Comparison of ENCODE assay signal across 16 cellular contexts in the genomic region with DNA sequence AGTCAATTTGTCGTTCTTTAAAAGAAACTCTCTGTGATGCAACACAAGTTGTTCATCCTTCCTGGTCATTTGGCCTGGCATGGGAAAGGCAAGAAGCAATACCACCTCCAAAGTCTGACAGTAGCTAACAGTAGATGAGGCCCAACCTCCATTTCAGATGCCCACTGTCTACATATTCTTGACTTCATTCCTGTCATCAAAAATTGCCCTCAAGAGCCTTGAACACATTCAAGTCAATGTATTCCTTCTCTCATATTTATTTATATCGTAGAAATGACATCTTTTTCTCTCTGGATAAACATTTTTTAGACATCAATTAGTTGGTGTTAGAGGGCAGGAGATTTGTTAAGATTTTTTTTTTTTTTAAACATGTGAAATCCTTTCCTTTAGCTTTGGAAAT. TPM values are rescaled to one million over a fixed set of nuclear protein-coding genes. Genes with fewer than 3 reads are reported as not detected.
A peak's percentile ranks its signal among the peaks of the same experiment; 100 is the strongest.
DNase-seq lines count a peak whose midpoint lies in the region; ATAC-seq, FAIRE-seq and TF ChIP-seq lines count a peak whose summit lies in the region.
"Had no signal": no experiment of that assay in that cellular context is flagged by ENCODE, and none has a peak within 500 bp of the region (broad histone marks: within the 10 kb centered on the region; RNA-seq: fewer than 3 reads in every experiment).

No MANE protein-coding gene starts in this region.

- intact Hi-C loops in kidney (cut with DNase I): no loop called here

- H3K27ac ChIP-seq in GM23338 (ENCODE audit: low read depth): no peak overlapping the region; the same call in 1 of the 2 replicates
- peak overlapping the region; percentile 69 to 79 for H3K27ac ChIP-seq in kidney (ENCODE audit: low read depth in 2 of 2, low read length in 2 of 2)
- H3K27ac ChIP-seq: neural progenitor cell had no signal

- no peak overlapping the region for H3K9ac ChIP-seq in kidney (ENCODE audit: low read length in 2 of 2)
- H3K9ac ChIP-seq in skeletal muscle satellite cell (ENCODE audit: low read depth, low read length): no peak overlapping the region
- H3K9ac ChIP-seq: neural progenitor cell had no signal

- H3F3A ChIP-seq in GM23338 (replicated peaks; ENCODE audit: low read depth): no peaks in the 10 kb centered on the region

- no peak overlapping the region for H3K4me3 ChIP-seq in GM23338
- H3K4me3 ChIP-seq in kidney (ENCODE audit: low read length in 2 of 2): no peak overlapping the region
- no peak overlapping the region for H3K4me3 ChIP-seq in skeletal muscle satellite cell (ENCODE audit: low read length)
- H3K4me3 ChIP-seq: neural progenitor cell had no signal

- no peak for FAIRE-seq in kidney (lab: Jason Lieb, UNC)

- H4K20me1 ChIP-seq in GM23338 (replicated peaks; ENCODE audit: insufficient read depth): no peaks in the 10 kb centered on the region

- H3K4me1 Mint-ChIP-seq in GM23338 (peaks cover 21% of the 10 kb centered on the region), WTC11 (peaks cover 28% of the 10 kb centered on the region)
- H3K4me1 Mint-ChIP-seq: activated naive CD8-positive, alpha-beta T cell treated with anti-CD3 and anti-CD28 coated beads, Interleukin-2, amount 50 U/mL, for 24 hours had no signal

- peaks cover 8% of the 10 kb centered on the region; the same call in 1 of the 2 replicates for H3K9me2 ChIP-seq in GM23338 (ENCODE audit: insufficient read depth)

- H3K4me3 Mint-ChIP-seq in GM23338 (no peak overlapping the region), WTC11 (no peak overlapping the region)
- H3K4me3 Mint-ChIP-seq: activated naive CD8-positive, alpha-beta T cell treated with anti-CD3 and anti-CD28 coated beads, Interleukin-2, amount 50 U/mL, for 24 hours; neural progenitor cell; stimulated activated naive CD8-positive, alpha-beta T cell treated with anti-CD3 and anti-CD28 coated beads, Interleukin-15, Interleukin-2, amounts not matched to agents 100 ng/mL and 50 ng/mL, for 24 hours had no signal

- H3K9me3 Mint-ChIP-seq in GM23338 (peaks cover 8% of the 10 kb centered on the region; the same call in 2 of the 3 replicates), WTC11 (peaks cover 30% of the 10 kb centered on the region)

- H3K27ac Mint-ChIP-seq in GM23338 (no peak overlapping the region), WTC11 (peak overlapping the region; percentile 86; the same call in 1 of the 2 replicates)
- H3K27ac Mint-ChIP-seq: activated naive CD8-positive, alpha-beta T cell treated with anti-CD3 and anti-CD28 coated beads, Interleukin-2, amount 50 U/mL, for 24 hours; neural progenitor cell; stimulated activated naive CD8-positive, alpha-beta T cell treated with anti-CD3 and anti-CD28 coated beads, Interleukin-15, Interleukin-2, amounts not matched to agents 100 ng/mL and 50 ng/mL, for 24 hours had no signal

- H3K4me2 ChIP-seq in GM23338 (0 out of 2 replicates have a peak overlapping the region, but pooled peaks have one; percentile 34), skeletal muscle satellite cell (ENCODE audit: low read length) (peak overlapping the region; percentile 8)
- H3K4me2 ChIP-seq: neural progenitor cell had no signal

- no peaks in the 10 kb centered on the region for H3K36me3 Mint-ChIP-seq in GM23338 (ENCODE audit: low read depth)
- H3K36me3 Mint-ChIP-seq in WTC11: peaks cover 13% of the 10 kb centered on the region

- peaks cover 20% of the 10 kb centered on the region for H3K4me1 ChIP-seq in GM23338 (ENCODE audit: insufficient read depth)
- peaks cover 19 to 49% of the 10 kb centered on the region in 2 donors for H3K4me1 ChIP-seq in kidney (ENCODE audit: control insufficient read depth in 1 of 2, insufficient read depth in 1 of 2, low read depth in 1 of 2, low read length in 2 of 2)
- H3K4me1 ChIP-seq in skeletal muscle satellite cell (ENCODE audit: control insufficient read depth, insufficient read depth, low read length): peaks cover 26% of the 10 kb centered on the region
- H3K4me1 ChIP-seq: neural progenitor cell had no signal

- no peaks in the 10 kb centered on the region for H3K79me2 ChIP-seq in GM23338 (replicated peaks; ENCODE audit: insufficient read depth)

- DNase-seq in GM23338 (ENCODE audit: low spot score): no peak
- DNase-seq in WTC11 (ENCODE audit: low spot score): no peak
- no peak for DNase-seq in kidney
- no peak for DNase-seq in HUDEP-2 (lab: John Stamatoyannopoulos, UW; ENCODE audit: unreplicated experiment in 76 of 76)
- DNase-seq in activated CD4-positive, alpha-beta T cell treated with anti-CD3 and anti-CD28 coated beads, Interleukin-2, amount 50 U/mL, for 48 hours: no peak
- no peak for DNase-seq in NCI-H2107 treated with DMSO at 0.1 percent for 48 hours (lab: John Stamatoyannopoulos, UW; ENCODE audit: unreplicated experiment)
- DNase-seq: activated naive CD8-positive, alpha-beta T cell treated with anti-CD3 and anti-CD28 coated beads, Interleukin-2, amount 50 U/mL, for 24 hours; activated T-cell treated with anti-CD3 and anti-CD28 coated beads, Interleukin-2, amount 50 U/mL, for 48 hours; AML-193; hippocampal formation; NCI-H187 treated with DMSO at 0.1 percent for 48 hours; NCI-H526 treated with DMSO at 0.1 percent for 48 hours had no signal

- no peaks in the 10 kb centered on the region for H3K36me3 ChIP-seq in GM23338 (ENCODE audit: insufficient read depth)
- H3K36me3 ChIP-seq in kidney (ENCODE audit: control insufficient read depth in 1 of 2, insufficient read depth in 2 of 2, low read length in 2 of 2): no peaks in the 10 kb centered on the region
- no peaks in the 10 kb centered on the region for H3K36me3 ChIP-seq in skeletal muscle satellite cell (ENCODE audit: insufficient read depth, low read length)
- H3K36me3 ChIP-seq: neural progenitor cell had no signal

- TF ChIP-seq CTCF in GM23338 (conservative IDR thresholded peaks at IDR 0.05; ENCODE audit: low read depth in 2 of 2): no peak
- TF ChIP-seq CTCF in WTC11 (IDR thresholded peaks at IDR 0.05): no peak
- no peak for TF ChIP-seq CTCF in kidney (IDR thresholded peaks at IDR 0.05; ENCODE audit: borderline replicate concordance, extremely low read depth, insufficient read depth)

- H3K27me3 ChIP-seq in GM23338 (ENCODE audit: insufficient read depth) (no peaks in the 10 kb centered on the region), skeletal muscle satellite cell (ENCODE audit: control insufficient read depth, insufficient read depth, low read length) (peaks cover 19% of the 10 kb centered on the region)
- H3K27me3 ChIP-seq: neural progenitor cell had no signal

- no peaks in the 10 kb centered on the region for H3K27me3 Mint-ChIP-seq in GM23338 (ENCODE audit: insufficient read depth, low read depth, poor library complexity)
- no peaks in the 10 kb centered on the region; the same call in none of the 2 replicates for H3K27me3 Mint-ChIP-seq in WTC11 (ENCODE audit: low read depth)

- no peak overlapping the region for H2AFZ ChIP-seq in GM23338
- H2AFZ ChIP-seq: neural progenitor cell had no signal

- POLR2A ChIA-PET in WTC11 (lab: Charles Lee): interaction anchor here (0.7 kb wide), 1 partner anchor 109 kb away, joined by 3 read pairs; no protein-coding TSS in a partner anchor

- H3K9me3 ChIP-seq in kidney (ENCODE audit: control insufficient read depth in 1 of 2, low read length in 2 of 2) (no peaks in the 10 kb centered on the region), skeletal muscle satellite cell (replicated peaks; ENCODE audit: low read length) (no peaks in the 10 kb centered on the region)

- ATAC-seq in GM23338 (no peak), WTC11 (no peak), HG02588 (IDR thresholded peaks at IDR 0.05; ENCODE audit: unreplicated experiment) (no peak)
- ATAC-seq: activated naive CD8-positive, alpha-beta T cell treated with anti-CD3 and anti-CD28 coated beads, Interleukin-2, amount 50 U/mL, for 24 hours had no signal

- CTCF ChIA-PET in WTC11 (lab: Charles Lee): no interaction called here

TF ChIP-seq in GM23338, 12 proteins besides CTCF, POLR2A, EP300 and RAD21 (continues in another document):
- TF ChIP-seq, protein P1, sequence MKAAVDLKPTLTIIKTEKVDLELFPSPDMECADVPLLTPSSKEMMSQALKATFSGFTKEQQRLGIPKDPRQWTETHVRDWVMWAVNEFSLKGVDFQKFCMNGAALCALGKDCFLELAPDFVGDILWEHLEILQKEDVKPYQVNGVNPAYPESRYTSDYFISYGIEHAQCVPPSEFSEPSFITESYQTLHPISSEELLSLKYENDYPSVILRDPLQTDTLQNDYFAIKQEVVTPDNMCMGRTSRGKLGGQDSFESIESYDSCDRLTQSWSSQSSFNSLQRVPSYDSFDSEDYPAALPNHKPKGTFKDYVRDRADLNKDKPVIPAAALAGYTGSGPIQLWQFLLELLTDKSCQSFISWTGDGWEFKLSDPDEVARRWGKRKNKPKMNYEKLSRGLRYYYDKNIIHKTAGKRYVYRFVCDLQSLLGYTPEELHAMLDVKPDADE (IDR thresholded peaks at IDR 0.05): no peak
- TF ChIP-seq STAT1 (IDR thresholded peaks at IDR 0.05; ENCODE audit: unreplicated experiment): no peak
- no peak for TF ChIP-seq ZNF114 (CRISPR knock-in tag; IDR thresholded peaks at IDR 0.05)

TF ChIP-seq in WTC11, 78 proteins besides CTCF, POLR2A, EP300 and RAD21:
- TF ChIP-seq, protein P2, sequence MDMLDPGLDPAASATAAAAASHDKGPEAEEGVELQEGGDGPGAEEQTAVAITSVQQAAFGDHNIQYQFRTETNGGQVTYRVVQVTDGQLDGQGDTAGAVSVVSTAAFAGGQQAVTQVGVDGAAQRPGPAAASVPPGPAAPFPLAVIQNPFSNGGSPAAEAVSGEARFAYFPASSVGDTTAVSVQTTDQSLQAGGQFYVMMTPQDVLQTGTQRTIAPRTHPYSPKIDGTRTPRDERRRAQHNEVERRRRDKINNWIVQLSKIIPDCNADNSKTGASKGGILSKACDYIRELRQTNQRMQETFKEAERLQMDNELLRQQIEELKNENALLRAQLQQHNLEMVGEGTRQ (CRISPR knock-in tag; IDR thresholded peaks at IDR 0.05): no peak
- TF ChIP-seq ESRRA (CRISPR knock-in tag; IDR thresholded peaks at IDR 0.05; ENCODE audit: borderline replicate concordance) (no peak), JUN (CRISPR knock-in tag; IDR thresholded peaks at IDR 0.05) (no peak), NR3C1 (CRISPR knock-in tag; conservative IDR thresholded peaks at IDR 0.05; ENCODE audit: low read depth) (no peak)

RNA-seq across cellular contexts. Expression of a gene that starts 33.7 kb away (rescaled TPM):
- total RNA-seq in GM23338 (2014; rRNA removed; shearing (Covaris generic)): 45.1 and 46.6 TPM in 2 replicates
- polyA plus RNA-seq in GM23338 (2016; fragmentation: Nextera tagmentation; extraction: Ambion mirVana) (18.5 and 21.9 TPM in 2 replicates), kidney (ENCODE audit: insufficient read depth, low read depth, low replicate concordance) (32.3 TPM)
- total RNA-seq in WTC11 (2021) (54.9 to 62.1 TPM (median 57.2 TPM) in 3 replicates), kidney (158 TPM)
- total RNA-seq in skeletal muscle satellite cell (2012; rRNA removed): 0.76 and 2.0 TPM in 2 replicates
